In genomic region chr14:72604133-72604532, GRCh38 we compare ENCODE assay signal across 24 cellular contexts.
DNase-seq lines count a peak whose midpoint lies in the region; ATAC-seq lines count a peak whose summit lies in the region.
"Had no signal": no experiment of that assay in that cellular context is flagged by ENCODE, and none has a peak within 500 bp of the region (broad histone marks: within the 10 kb centered on the region; RNA-seq: fewer than 3 reads in every experiment).

No MANE protein-coding gene starts in this region.

- no peak overlapping the region for H3K9ac ChIP-seq in BLaER1 treated with 17β-estradiol and CSF1 and Interleukin-3, amounts not matched to agents 10 nM and 100 nM
- H3K9ac ChIP-seq: GM23248 had no signal

- no peaks in the 10 kb centered on the region for H4K20me1 ChIP-seq in BLaER1 treated with 17β-estradiol and CSF1 and Interleukin-3, amounts not matched to agents 10 nM and 100 nM

- no peaks in the 10 kb centered on the region for H3K27me3 ChIP-seq in BLaER1 treated with 17β-estradiol and CSF1 and Interleukin-3, amounts not matched to agents 10 nM and 100 nM

- peak; percentile 18 for DNase-seq in activated CD8-positive, alpha-beta memory T cell treated with anti-CD3 and anti-CD28 coated beads, Interleukin-2, amount 50 U/mL, for 48 hours
- DNase-seq in left lobe of liver (ENCODE audit: low spot score), result peak; percentile 11
- DNase-seq in stimulated activated CD8-positive, alpha-beta memory T cell treated with anti-CD3 and anti-CD28 coated beads, Interleukin-4, amount 100 ng/mL, for 48 hours, result peak; percentile 15
- DNase-seq in NK-92 (lab: John Stamatoyannopoulos, UW; ENCODE audit: unreplicated experiment), result no peak
- DNase-seq: AML-193; CD8-positive, alpha-beta memory T cell; DMS 273 treated with DMSO at 0.1 percent for 48 hours; DMS79 treated with DMSO at 0.1 percent for 48 hours; GF-D8; GM23248; H7; NCI-H1048; NCI-H1417; NCI-H1694; NCI-H2029 treated with DMSO at 0.1 percent for 48 hours; NCI-H446 treated with DMSO at 0.1 percent for 48 hours; NCI-H526; NCI-H82; RPMI8226; SHP77 had no signal

- H3K27ac ChIP-seq in BLaER1 treated with 17β-estradiol and CSF1 and Interleukin-3, amounts not matched to agents 10 nM and 100 nM, result no peak overlapping the region
- H3K27ac ChIP-seq: A549, GM23248 had no signal

- H3K4me3 ChIP-seq in BLaER1 treated with 17β-estradiol and CSF1 and Interleukin-3, amounts not matched to agents 10 nM and 100 nM, result no peak overlapping the region
- H3K4me3 ChIP-seq: A549, GM23248 had no signal

- no peaks in the 10 kb centered on the region for H3K9me3 ChIP-seq in BLaER1 treated with 17β-estradiol and CSF1 and Interleukin-3, amounts not matched to agents 10 nM and 100 nM (replicated peaks in 1 of 11)
- H3K9me3 ChIP-seq: A549 had no signal

- peaks cover 30 to 78% (median 66%) of the 10 kb centered on the region in 10 experiments for H3K4me1 ChIP-seq in BLaER1 treated with 17β-estradiol and CSF1 and Interleukin-3, amounts not matched to agents 10 nM and 100 nM

- H3K4me2 ChIP-seq in BLaER1 treated with 17β-estradiol and CSF1 and Interleukin-3, amounts not matched to agents 10 nM and 100 nM, result peak overlapping the region in 9 of 11 experiments; percentile 42 to 92 (median 78); a peak in 18 of 22 replicates
- H3K4me2 ChIP-seq: A549 had no signal

- no peaks in the 10 kb centered on the region for H3K36me3 ChIP-seq in BLaER1 treated with 17β-estradiol and CSF1 and Interleukin-3, amounts not matched to agents 10 nM and 100 nM

- ATAC-seq in left lobe of liver (no peak), GM21390 (IDR thresholded peaks at IDR 0.05; ENCODE audit: unreplicated experiment) (no peak), GM21381 (IDR thresholded peaks at IDR 0.05; ENCODE audit: unreplicated experiment) (no peak)
- ATAC-seq: A549 had no signal
